ENCODE assay signal across 14 cellular contexts in genomic region chr3:56823421-56823926, GRCh38. TPM values are rescaled to one million over a fixed set of nuclear protein-coding genes. Genes with fewer than 3 reads are reported as not detected.
A peak's percentile ranks its signal among the peaks of the same experiment; 100 is the strongest.
DNase-seq lines count a peak whose midpoint lies in the region; ATAC-seq, FAIRE-seq and TF ChIP-seq lines count a peak whose summit lies in the region.
"Had no signal": no experiment of that assay in that cellular context is flagged by ENCODE, and none has a peak within 500 bp of the region (broad histone marks: within the 10 kb centered on the region; RNA-seq: fewer than 3 reads in every experiment).

No MANE protein-coding gene starts in this region.

- H3K27ac ChIP-seq in HUES6 (ENCODE audit: low read depth, low read length) (peak overlapping the region; percentile 61; the same call in 1 of the 2 replicates), neural progenitor cell (peak overlapping the region; percentile 26)

- no peak for DNase-seq in activated CD4-positive, alpha-beta T cell treated with anti-CD3 and anti-CD28 coated beads, Interleukin-2, amount 10 ng/mL, durations not matched to agents 7 days and 5 days
- DNase-seq in activated CD4-positive, alpha-beta T cell treated with anti-CD3 and anti-CD28 coated beads for 4 hours, result no peak
- no peak for DNase-seq in activated T-helper 2 cell treated with anti-CD3 and anti-CD28 coated beads, Interferon-gamma antibody, Interleukin-2, Interleukin-4, amounts not matched to agents 10 μg/mL and 5 μg/mL and 100 μg/mL, durations not matched to agents 14 hours and 24 hours and 36 hours (ENCODE audit: low spot score)
- DNase-seq in neural progenitor cell (ENCODE audit: low spot score), result no peak
- DNase-seq in activated effector memory CD4-positive, alpha-beta T cell treated with anti-CD3 and anti-CD28 coated beads, Interleukin-2, amount 50 U/mL, for 16 hours, result no peak
- DNase-seq in HTR-8/SVneo (ENCODE audit: insufficient read length, low spot score), result no peak
- DNase-seq: activated CD4-positive, alpha-beta T cell treated with anti-CD3 and anti-CD28 coated beads, Interleukin-2, amount 50 U/mL, for 1 hour; erythroblast; NCI-H1105 treated with DMSO at 0.1 percent for 48 hours; nucleus accumbens; upper lobe of left lung had no signal

- no peak for FAIRE-seq in HTR-8/SVneo (lab: Jason Lieb, UNC)

- CTCF ChIA-PET in activated CD4-positive, alpha-beta T cell treated with anti-CD3 and anti-CD28 coated beads, Interleukin-2, amount 10 ng/mL, durations not matched to agents 7 days and 5 days (lab: Charles Lee), result interaction anchor here (0.6 to 1.5 kb wide), 4 partner anchors 10 to 46 kb away, joined by 3 to 6 read pairs (median 4); no protein-coding TSS in a partner anchor

- H3K4me3 Mint-ChIP-seq in activated CD4-positive, alpha-beta T cell treated with anti-CD3 and anti-CD28 coated beads, Interleukin-2, amount 10 ng/mL, durations not matched to agents 7 days and 5 days, result peak overlapping the region; percentile 12
- no peak overlapping the region for H3K4me3 Mint-ChIP-seq in activated T-helper 2 cell treated with anti-CD3 and anti-CD28 coated beads, Interferon-gamma antibody, Interleukin-2, Interleukin-4, amounts not matched to agents 10 μg/mL and 5 μg/mL and 100 μg/mL, durations not matched to agents 14 hours and 24 hours and 36 hours (ENCODE audit: low read depth)
- H3K4me3 Mint-ChIP-seq in neural progenitor cell, result no peak overlapping the region

- no peaks in the 10 kb centered on the region for H3K9me3 Mint-ChIP-seq in activated CD4-positive, alpha-beta T cell treated with anti-CD3 and anti-CD28 coated beads, Interleukin-2, amount 10 ng/mL, durations not matched to agents 7 days and 5 days
- no peaks in the 10 kb centered on the region for H3K9me3 Mint-ChIP-seq in activated T-helper 2 cell treated with anti-CD3 and anti-CD28 coated beads, Interferon-gamma antibody, Interleukin-2, Interleukin-4, amounts not matched to agents 10 μg/mL and 5 μg/mL and 100 μg/mL, durations not matched to agents 14 hours and 24 hours and 36 hours
- no peaks in the 10 kb centered on the region for H3K9me3 Mint-ChIP-seq in neural progenitor cell

- POLR2A ChIA-PET in activated CD4-positive, alpha-beta T cell treated with anti-CD3 and anti-CD28 coated beads, Interleukin-2, amount 10 ng/mL, durations not matched to agents 7 days and 5 days (lab: Charles Lee), result no interaction called here

- H3K27me3 ChIP-seq in HUES6 (ENCODE audit: control insufficient read depth, insufficient read depth, low read length) (no peaks in the 10 kb centered on the region), neural progenitor cell (no peaks in the 10 kb centered on the region)
- H3K27me3 ChIP-seq: upper lobe of left lung had no signal

- H3K79me2 ChIP-seq in neural progenitor cell (ENCODE audit: low read depth), result no peaks in the 10 kb centered on the region

- intact Hi-C loops in activated T-helper 2 cell treated with anti-CD3 and anti-CD28 coated beads, Interferon-gamma antibody, Interleukin-2, Interleukin-4, amounts not matched to agents 10 μg/mL and 5 μg/mL and 100 μg/mL, durations not matched to agents 14 hours and 24 hours and 36 hours (cut with micrococcal nuclease), result no loop called here

- peak overlapping the region; percentile 12 for H3K27ac Mint-ChIP-seq in activated CD4-positive, alpha-beta T cell treated with anti-CD3 and anti-CD28 coated beads, Interleukin-2, amount 10 ng/mL, durations not matched to agents 7 days and 5 days
- H3K27ac Mint-ChIP-seq in activated T-helper 2 cell treated with anti-CD3 and anti-CD28 coated beads, Interferon-gamma antibody, Interleukin-2, Interleukin-4, amounts not matched to agents 10 μg/mL and 5 μg/mL and 100 μg/mL, durations not matched to agents 14 hours and 24 hours and 36 hours, result peak overlapping the region; percentile 28
- no peak overlapping the region for H3K27ac Mint-ChIP-seq in neural progenitor cell

- no peaks in the 10 kb centered on the region for H3K36me3 ChIP-seq in HUES6 (ENCODE audit: control insufficient read depth, insufficient read depth, low read length)
- no peaks in the 10 kb centered on the region for H3K36me3 ChIP-seq in neural progenitor cell
- H3K36me3 ChIP-seq: upper lobe of left lung had no signal

- H3K4me1 Mint-ChIP-seq in activated CD4-positive, alpha-beta T cell treated with anti-CD3 and anti-CD28 coated beads, Interleukin-2, amount 10 ng/mL, durations not matched to agents 7 days and 5 days, result peaks cover 48% of the 10 kb centered on the region
- peaks cover 49% of the 10 kb centered on the region for H3K4me1 Mint-ChIP-seq in activated T-helper 2 cell treated with anti-CD3 and anti-CD28 coated beads, Interferon-gamma antibody, Interleukin-2, Interleukin-4, amounts not matched to agents 10 μg/mL and 5 μg/mL and 100 μg/mL, durations not matched to agents 14 hours and 24 hours and 36 hours (ENCODE audit: low read depth)
- H3K4me1 Mint-ChIP-seq in neural progenitor cell, result peaks cover 22% of the 10 kb centered on the region

- peaks cover 37% of the 10 kb centered on the region for H3K4me1 ChIP-seq in HUES6 (ENCODE audit: control insufficient read depth, insufficient read depth, low read length)
- peaks cover 23% of the 10 kb centered on the region for H3K4me1 ChIP-seq in neural progenitor cell

- no peak overlapping the region for H3K9ac ChIP-seq in HUES6 (ENCODE audit: low read length)
- H3K9ac ChIP-seq in neural progenitor cell, result no peak overlapping the region

- H3K4me3 ChIP-seq in HUES6 (ENCODE audit: low read depth, low read length) (peak overlapping the region; percentile 23; the same call in 1 of the 2 replicates), neural progenitor cell (no peak overlapping the region)
- H3K4me3 ChIP-seq: upper lobe of left lung had no signal

- H3K9me3 ChIP-seq in HUES6 (ENCODE audit: control insufficient read depth, insufficient read depth, low read depth, low read length) (no peaks in the 10 kb centered on the region), neural progenitor cell (ENCODE audit: low read depth) (no peaks in the 10 kb centered on the region)
- H3K9me3 ChIP-seq: upper lobe of left lung had no signal

- no peak for ATAC-seq in HG02623 (IDR thresholded peaks at IDR 0.05; ENCODE audit: unreplicated experiment)
- ATAC-seq: HCT116 had no signal

- peaks cover 9% of the 10 kb centered on the region for H3K36me3 Mint-ChIP-seq in activated CD4-positive, alpha-beta T cell treated with anti-CD3 and anti-CD28 coated beads, Interleukin-2, amount 10 ng/mL, durations not matched to agents 7 days and 5 days (ENCODE audit: low read depth)
- peaks cover 6% of the 10 kb centered on the region for H3K36me3 Mint-ChIP-seq in activated T-helper 2 cell treated with anti-CD3 and anti-CD28 coated beads, Interferon-gamma antibody, Interleukin-2, Interleukin-4, amounts not matched to agents 10 μg/mL and 5 μg/mL and 100 μg/mL, durations not matched to agents 14 hours and 24 hours and 36 hours (ENCODE audit: low read depth)
- no peaks in the 10 kb centered on the region for H3K36me3 Mint-ChIP-seq in neural progenitor cell

- H4K20me1 ChIP-seq in neural progenitor cell (ENCODE audit: low read depth), result no peaks in the 10 kb centered on the region

- H3K4me2 ChIP-seq in neural progenitor cell, result no peak overlapping the region

- no peak overlapping the region for H2AFZ ChIP-seq in neural progenitor cell (replicated peaks)

- no peak for TF ChIP-seq CTCF in neural progenitor cell (IDR thresholded peaks at IDR 0.05)

- H3K27me3 Mint-ChIP-seq in activated CD4-positive, alpha-beta T cell treated with anti-CD3 and anti-CD28 coated beads, Interleukin-2, amount 10 ng/mL, durations not matched to agents 7 days and 5 days, result no peaks in the 10 kb centered on the region
- H3K27me3 Mint-ChIP-seq in activated T-helper 2 cell treated with anti-CD3 and anti-CD28 coated beads, Interferon-gamma antibody, Interleukin-2, Interleukin-4, amounts not matched to agents 10 μg/mL and 5 μg/mL and 100 μg/mL, durations not matched to agents 14 hours and 24 hours and 36 hours (ENCODE audit: low read depth), result no peaks in the 10 kb centered on the region
- H3K27me3 Mint-ChIP-seq in neural progenitor cell (ENCODE audit: insufficient read depth, low read depth), result no peaks in the 10 kb centered on the region

- peaks cover 29% of the 10 kb centered on the region for H3F3A ChIP-seq in neural progenitor cell (ENCODE audit: low read depth)

RNA-seq across cellular contexts. Expression of gene ARHGEF3, which starts 21.7 kb away (rescaled TPM):
- total RNA-seq in activated CD4-positive, alpha-beta T cell treated with anti-CD3 and anti-CD28 coated beads, Interleukin-2, amount 10 ng/mL, durations not matched to agents 7 days and 5 days, result 100 to 1,000 TPM; 102 to 109 TPM
- total RNA-seq in activated T-helper 2 cell treated with anti-CD3 and anti-CD28 coated beads, Interferon-gamma antibody, Interleukin-2, Interleukin-4, amounts not matched to agents 10 μg/mL and 5 μg/mL and 100 μg/mL, durations not matched to agents 14 hours and 24 hours and 36 hours, result 38.3 and 38.6 TPM in 2 replicates
- 0.52 and 2.9 TPM in 2 replicates for total RNA-seq in neural progenitor cell (ENCODE audit: low replicate concordance)

Comparison
In these comparisons a context has a peak if more than half of its experiments do, and no peak if none do; other contexts are left out.
1. RNA of gene ARHGEF3, which starts 21.7 kb away (total RNA-seq): 102 to 109 TPM in activated CD4-positive, alpha-beta T cell treated with anti-CD3 and anti-CD28 coated beads, Interleukin-2, amount 10 ng/mL, durations not matched to agents 7 days and 5 days and 38.3 to 38.6 TPM in activated T-helper 2 cell treated with anti-CD3 and anti-CD28 coated beads, Interferon-gamma antibody, Interleukin-2, Interleukin-4, amounts not matched to agents 10 μg/mL and 5 μg/mL and 100 μg/mL, durations not matched to agents 14 hours and 24 hours and 36 hours; 0.52 to 2.9 TPM in neural progenitor cell; every median in the first group is over 10 times any median in the second.